31 cellular contexts compared by ENCODE assay signal in genomic region chr2:231413921-231414476, GRCh38. TPM values are rescaled to one million over a fixed set of nuclear protein-coding genes. Genes with fewer than 3 reads are reported as not detected.
DNase-seq lines count a peak whose midpoint lies in the region; ATAC-seq and TF ChIP-seq lines count a peak whose summit lies in the region.
"Had no signal": no experiment of that assay in that cellular context is flagged by ENCODE, and none has a peak within 500 bp of the region (broad histone marks: within the 10 kb centered on the region; RNA-seq: fewer than 3 reads in every experiment).

No MANE protein-coding gene starts in this region.

- H3F3A ChIP-seq in PC-3 (ENCODE audit: low read length, unreplicated experiment), result no peaks in the 10 kb centered on the region

- H3K4me2 ChIP-seq in PC-3 (ENCODE audit: low read length), result no peak overlapping the region
- H3K4me2 ChIP-seq: SK-N-SH had no signal

- H3K79me2 ChIP-seq in PC-3 (ENCODE audit: low read length), result no peaks in the 10 kb centered on the region

- H3K4me3 ChIP-seq in iPS-15b (ENCODE audit: low read depth, low read length) (peak overlapping the region; percentile 16), mucosa of rectum (ENCODE audit: low read length in 2 of 2) (peak overlapping the region; percentile 24 to 49), PC-3 (ENCODE audit: low read length) (no peak overlapping the region)
- H3K4me3 ChIP-seq: adrenal gland, heart right ventricle, lower lobe of right lung, ovary, upper lobe of right lung had no signal

- H2AFZ ChIP-seq in PC-3 (ENCODE audit: low read length), result no peak overlapping the region

- H3K9ac ChIP-seq in iPS-15b (ENCODE audit: low read depth, low read length) (no peak overlapping the region), mucosa of rectum (ENCODE audit: low read depth in 1 of 2, low read length in 2 of 2) (peak overlapping the region; percentile 2 to 34), PC-3 (ENCODE audit: low read length) (no peak overlapping the region)
- H3K9ac ChIP-seq: SK-N-SH had no signal

- BruUV-seq in PC-3 (replicated peaks; lab: Mats Ljungman, UMichigan), result no TSS peak

- no peaks in the 10 kb centered on the region for H4K20me1 ChIP-seq in PC-3 (ENCODE audit: low read length)

- H3K27me3 ChIP-seq in iPS-15b (ENCODE audit: control insufficient read depth, insufficient read depth, low read length) (no peaks in the 10 kb centered on the region), mucosa of rectum (ENCODE audit: control insufficient read depth in 2 of 2, insufficient read depth in 2 of 2, low read length in 2 of 2) (no peaks in the 10 kb centered on the region), PC-3 (ENCODE audit: low read length) (no peaks in the 10 kb centered on the region)
- H3K27me3 ChIP-seq: adrenal gland, brain microvascular endothelial cell, ovary, upper lobe of right lung had no signal

- H3K36me3 Mint-ChIP-seq in natural killer cell, result no peaks in the 10 kb centered on the region
- H3K36me3 Mint-ChIP-seq in natural killer cell treated with Interleukin-12 subunit alpha and Interleukin-12 subunit beta and Interleukin-15 and Interleukin-18, amount 100 ng/mL, for 72 hours, result peaks cover 4% of the 10 kb centered on the region

- intact Hi-C loops in natural killer cell (cut with micrococcal nuclease), result loop anchor here (2.0 to 5.0 kb wide), 4 partner anchors 38 to 167 kb away; no protein-coding TSS in a partner anchor
- intact Hi-C loops in PC-3 (cut with micrococcal nuclease), result no loop called here

- H3K4me1 Mint-ChIP-seq in natural killer cell, result peaks cover 0 to 5% of the 10 kb centered on the region in 2 donors
- H3K4me1 Mint-ChIP-seq in natural killer cell treated with Interleukin-12 subunit alpha and Interleukin-12 subunit beta and Interleukin-15 and Interleukin-18, amount 100 ng/mL, for 72 hours (ENCODE audit: low read depth in 2 of 2), result peaks cover 4 to 5% of the 10 kb centered on the region in 2 donors
- H3K4me1 Mint-ChIP-seq: T-helper 17 cell had no signal

- H3K27ac ChIP-seq in mucosa of rectum (ENCODE audit: low read depth in 2 of 2, low read length in 2 of 2) (peak overlapping the region; percentile 84 to 95), PC-3 (ENCODE audit: low read length) (no peak overlapping the region)
- H3K27ac ChIP-seq: brain microvascular endothelial cell, heart right ventricle, lower lobe of right lung, ovary, upper lobe of right lung had no signal

- H3K27ac Mint-ChIP-seq in natural killer cell, result no peak overlapping the region
- no peak overlapping the region for H3K27ac Mint-ChIP-seq in natural killer cell treated with Interleukin-12 subunit alpha and Interleukin-12 subunit beta and Interleukin-15 and Interleukin-18, amount 100 ng/mL, for 72 hours
- H3K27ac Mint-ChIP-seq: activated CD4-positive, alpha-beta T cell treated with anti-CD3 and anti-CD28 coated beads for 36 hours; T-helper 17 cell had no signal

- DNase-seq in natural killer cell (no peak), PC-3 (no peak), HCEC 1CT (no peak)
- no peak for DNase-seq in natural killer cell treated with Interleukin-12 subunit alpha and Interleukin-12 subunit beta and Interleukin-15 and Interleukin-18, amount 100 ng/mL, for 72 hours (ENCODE audit: low spot score)
- DNase-seq in NK-92 treated with Interleukin-12 subunit alpha and Interleukin-12 subunit beta, amount 100 ng/mL, for 24 hours (lab: John Stamatoyannopoulos, UW), result no peak
- DNase-seq: activated CD4-positive, alpha-beta T cell treated with anti-CD3 and anti-CD28 coated beads for 36 hours; activated CD8-positive, alpha-beta memory T cell treated with anti-CD3 and anti-CD28 coated beads for 24 hours; activated gamma-delta T cell treated with Interleukin-2 at 50 U/mL for 16 hours; activated T-cell treated with anti-CD3 and anti-CD28 coated beads, Interleukin-2, amount 50 U/mL, for 1 hour; adrenal gland; AML-193; brain microvascular endothelial cell; CD8-positive, alpha-beta memory T cell; DMS153; effector memory CD4-positive, alpha-beta T cell; foreskin fibroblast; heart right ventricle; lower lobe of right lung; NCI-H1048; NCI-H187; NCI-H526 treated with DMSO at 0.1 percent for 48 hours; ovary; RPMI8226; SK-N-SH; T-helper 17 cell; upper lobe of right lung had no signal

- H3K27me3 Mint-ChIP-seq in natural killer cell (ENCODE audit: low read depth in 2 of 2), result peaks cover 0 to 17% of the 10 kb centered on the region in 2 donors
- no peaks in the 10 kb centered on the region for H3K27me3 Mint-ChIP-seq in natural killer cell treated with Interleukin-12 subunit alpha and Interleukin-12 subunit beta and Interleukin-15 and Interleukin-18, amount 100 ng/mL, for 72 hours

- no peak for TF ChIP-seq CTCF in natural killer cell (IDR thresholded peaks at IDR 0.05)
- no peak for TF ChIP-seq CTCF in PC-3 (conservative IDR thresholded peaks at IDR 0.05; ENCODE audit: low read depth, low read length)

- H3K4me1 ChIP-seq in iPS-15b (ENCODE audit: control insufficient read depth, insufficient read depth, low read length) (peaks cover 11% of the 10 kb centered on the region), mucosa of rectum (ENCODE audit: control insufficient read depth in 2 of 2, insufficient read depth in 2 of 2, low read length in 2 of 2) (peaks cover 31 to 41% of the 10 kb centered on the region in 2 donors), PC-3 (ENCODE audit: insufficient read depth, low read length) (peaks cover 13% of the 10 kb centered on the region)

- POLR2A ChIA-PET in PC-3 (lab: Charles Lee; ENCODE audit: unreplicated experiment), result no interaction called here

- CTCF ChIA-PET in PC-3 (lab: Charles Lee), result no interaction called here

- ATAC-seq in natural killer cell (no peak), GM19395 (IDR thresholded peaks at IDR 0.05; ENCODE audit: unreplicated experiment) (no peak), PC-3 (no peak)
- ATAC-seq in natural killer cell treated with Interleukin-12 subunit alpha and Interleukin-12 subunit beta and Interleukin-15 and Interleukin-18, amount 100 ng/mL, for 72 hours, result no peak
- ATAC-seq: activated CD4-positive, alpha-beta T cell treated with anti-CD3 and anti-CD28 coated beads for 36 hours; heart right ventricle; lower lobe of right lung; sciatic nerve; T-helper 17 cell; upper lobe of right lung had no signal

- H3K9me3 ChIP-seq in iPS-15b (ENCODE audit: control insufficient read depth, insufficient read depth, low read length), result no peaks in the 10 kb centered on the region
- H3K9me3 ChIP-seq in mucosa of rectum (ENCODE audit: control insufficient read depth in 2 of 2, low read length in 2 of 2), result no peaks in the 10 kb centered on the region
- H3K9me3 ChIP-seq in PC-3 (ENCODE audit: low read length), result no peaks in the 10 kb centered on the region
- H3K9me3 ChIP-seq: adrenal gland, ovary, SK-N-SH, upper lobe of right lung had no signal

- peak overlapping the region; percentile 28 for H3K4me3 Mint-ChIP-seq in natural killer cell
- H3K4me3 Mint-ChIP-seq in natural killer cell treated with Interleukin-12 subunit alpha and Interleukin-12 subunit beta and Interleukin-15 and Interleukin-18, amount 100 ng/mL, for 72 hours, result no peak overlapping the region
- H3K4me3 Mint-ChIP-seq: activated CD4-positive, alpha-beta T cell treated with anti-CD3 and anti-CD28 coated beads for 36 hours; T-helper 17 cell had no signal

- no peaks in the 10 kb centered on the region for H3K36me3 ChIP-seq in iPS-15b (ENCODE audit: control insufficient read depth, insufficient read depth, low read length)
- no peaks in the 10 kb centered on the region for H3K36me3 ChIP-seq in mucosa of rectum (ENCODE audit: control insufficient read depth in 2 of 2, insufficient read depth in 2 of 2, low read length in 2 of 2)
- no peaks in the 10 kb centered on the region for H3K36me3 ChIP-seq in PC-3 (ENCODE audit: low read depth, low read length)
- H3K36me3 ChIP-seq: adrenal gland, brain microvascular endothelial cell, heart right ventricle, lower lobe of right lung, ovary, upper lobe of right lung had no signal

- no peaks in the 10 kb centered on the region for H3K9me2 ChIP-seq in PC-3 (replicated peaks; ENCODE audit: low read length)
- H3K9me2 ChIP-seq: SK-N-SH had no signal

- peaks cover 0 to 5% of the 10 kb centered on the region in 2 donors for H3K9me3 Mint-ChIP-seq in natural killer cell
- H3K9me3 Mint-ChIP-seq in natural killer cell treated with Interleukin-12 subunit alpha and Interleukin-12 subunit beta and Interleukin-15 and Interleukin-18, amount 100 ng/mL, for 72 hours, result no peaks in the 10 kb centered on the region

RNA-seq across cellular contexts. Expression of gene B3GNT7, which starts 18.5 kb away (rescaled TPM):
- 100 to 1,000 TPM in 2 of 3 donors, 10 to 100 TPM in 1; 87.5 to 151 (median 113) TPM for total RNA-seq in natural killer cell
- total RNA-seq in natural killer cell treated with Interleukin-12 subunit alpha and Interleukin-12 subunit beta and Interleukin-15 and Interleukin-18, amount 100 ng/mL, for 72 hours, result 10 to 100 TPM; 12.6 to 20.1 TPM
- total RNA-seq in PC-3 (2014; rRNA removed), result 11.0 and 11.2 TPM in 2 replicates
- total RNA-seq: A172; activated CD4-positive, alpha-beta T cell treated with anti-CD3 and anti-CD28 coated beads for 36 hours had no signal

RNA-seq across cellular contexts. Expression of gene NCL, which starts 50.3 kb away (rescaled TPM):
- 100 to 1,000 TPM; 485 to 540 (median 529) TPM for total RNA-seq in natural killer cell
- 1,000 to 10,000 TPM in 1 of 2 donors, 100 to 1,000 TPM in 1; 802 to 1,405 TPM for total RNA-seq in natural killer cell treated with Interleukin-12 subunit alpha and Interleukin-12 subunit beta and Interleukin-15 and Interleukin-18, amount 100 ng/mL, for 72 hours
- 430 and 507 TPM in 2 replicates for total RNA-seq in PC-3 (2014; rRNA removed)

Comparison
In these comparisons a context has a peak if more than half of its experiments do, and no peak if none do; other contexts are left out.
1. H3K9ac ChIP-seq: peak in mucosa of rectum (2 of 2); none in iPS-15b (single experiment) and PC-3 (single experiment).